ENCODE assay signal across 8 cellular contexts in genomic region chr15:58517682-58518525, GRCh38.
DNase-seq lines count a peak whose midpoint lies in the region; ATAC-seq and TF ChIP-seq lines count a peak whose summit lies in the region.

No MANE protein-coding gene starts in this region.

- WGBS in upper lobe of left lung, 2 donors = 69 to 76% methylated on average over 9 of the region's 9 CpGs
- 81 to 86% methylated on average over 9 of the region's 9 CpGs for WGBS in thyroid gland, 2 donors
- 81% methylated on average over 9 of the region's 9 CpGs for WGBS in hepatocyte (ENCODE audit: low lambda C conversion rate, missing lambda C conversion rate)

- no peak overlapping the region for H3K4me2 ChIP-seq in hepatocyte

- no peak overlapping the region for H3K4me3 ChIP-seq in upper lobe of left lung
- H3K4me3 ChIP-seq in thyroid gland (replicated peaks in 1 of 3) = no peak overlapping the region
- H3K4me3 ChIP-seq in hepatocyte = no peak overlapping the region

- H3K9me3 ChIP-seq in upper lobe of left lung = no peaks in the 10 kb centered on the region
- no peaks in the 10 kb centered on the region for H3K9me3 ChIP-seq in thyroid gland
- H3K9me3 ChIP-seq in hepatocyte (ENCODE audit: low read depth) = no peaks in the 10 kb centered on the region

- TF ChIP-seq CTCF in upper lobe of left lung (IDR thresholded peaks at IDR 0.05) = no peak
- no peak for TF ChIP-seq CTCF in thyroid gland (IDR thresholded peaks at IDR 0.05)
- TF ChIP-seq CTCF in hepatocyte (IDR thresholded peaks at IDR 0.05; ENCODE audit: poor library complexity) = no peak

- H3K27me3 Mint-ChIP-seq in activated T-cell treated with anti-CD3 and anti-CD28 coated beads, Interleukin-2, amount 50 U/mL, for 4 hours (ENCODE audit: low read depth) = no peaks in the 10 kb centered on the region
- no peaks in the 10 kb centered on the region for H3K27me3 Mint-ChIP-seq in activated naive CD8-positive, alpha-beta T cell treated with anti-CD3 and anti-CD28 coated beads, Interleukin-2, amount 50 U/mL, for 24 hours

- H4K20me1 ChIP-seq in hepatocyte (ENCODE audit: insufficient read depth, poor library complexity, severe bottlenecking) = no peaks in the 10 kb centered on the region

- peaks cover 4% of the 10 kb centered on the region for H3K9me3 Mint-ChIP-seq in activated T-cell treated with anti-CD3 and anti-CD28 coated beads, Interleukin-2, amount 50 U/mL, for 4 hours
- peaks cover 18% of the 10 kb centered on the region for H3K9me3 Mint-ChIP-seq in activated naive CD8-positive, alpha-beta T cell treated with anti-CD3 and anti-CD28 coated beads, Interleukin-2, amount 50 U/mL, for 24 hours

- H3K9me2 ChIP-seq in hepatocyte (replicated peaks; ENCODE audit: insufficient read depth) = no peaks in the 10 kb centered on the region

- H3K27me3 ChIP-seq in upper lobe of left lung (no peaks in the 10 kb centered on the region), thyroid gland (no peaks in the 10 kb centered on the region), hepatocyte (no peaks in the 10 kb centered on the region)

- no peak overlapping the region for H2AFZ ChIP-seq in hepatocyte

- TF ChIP-seq POLR2A in upper lobe of left lung (IDR thresholded peaks at IDR 0.05) = peak in 1 of 4 donors; percentile 14
- TF ChIP-seq POLR2A in thyroid gland (IDR thresholded peaks at IDR 0.05) = no peak

- TF ChIP-seq EP300 in upper lobe of left lung (IDR thresholded peaks at IDR 0.05) = no peak

- H3K4me1 Mint-ChIP-seq in activated T-cell treated with anti-CD3 and anti-CD28 coated beads, Interleukin-2, amount 50 U/mL, for 4 hours (ENCODE audit: low read depth) = peaks cover 57% of the 10 kb centered on the region
- H3K4me1 Mint-ChIP-seq in activated naive CD8-positive, alpha-beta T cell treated with anti-CD3 and anti-CD28 coated beads, Interleukin-2, amount 50 U/mL, for 24 hours = peaks cover 59% of the 10 kb centered on the region

- H3K4me3 Mint-ChIP-seq in activated T-cell treated with anti-CD3 and anti-CD28 coated beads, Interleukin-2, amount 50 U/mL, for 4 hours = no peak overlapping the region
- no peak overlapping the region for H3K4me3 Mint-ChIP-seq in activated naive CD8-positive, alpha-beta T cell treated with anti-CD3 and anti-CD28 coated beads, Interleukin-2, amount 50 U/mL, for 24 hours

- H3K36me3 Mint-ChIP-seq in activated T-cell treated with anti-CD3 and anti-CD28 coated beads, Interleukin-2, amount 50 U/mL, for 4 hours (ENCODE audit: insufficient read depth) = no peaks in the 10 kb centered on the region
- H3K36me3 Mint-ChIP-seq in activated naive CD8-positive, alpha-beta T cell treated with anti-CD3 and anti-CD28 coated beads, Interleukin-2, amount 50 U/mL, for 24 hours (ENCODE audit: low read depth) = peaks cover 8% of the 10 kb centered on the region

- H3K4me1 ChIP-seq in upper lobe of left lung (peaks cover 10 to 32% (median 21%) of the 10 kb centered on the region in 4 donors), thyroid gland (peaks cover 11 to 25% of the 10 kb centered on the region in 2 donors), hepatocyte (ENCODE audit: insufficient read depth) (peaks cover 4% of the 10 kb centered on the region)

- H3K27ac ChIP-seq in upper lobe of left lung (peak overlapping the region; percentile 52 to 82 (median 68)), thyroid gland (peak overlapping the region in 1 of 3 donors; percentile 6), hepatocyte (no peak overlapping the region)

- ATAC-seq in activated T-cell treated with anti-CD3 and anti-CD28 coated beads, Interleukin-2, amount 50 U/mL, for 4 hours = peak; percentile 56 to 58
- peak; percentile 41 for ATAC-seq in HG03558 (IDR thresholded peaks at IDR 0.05; ENCODE audit: extremely low read depth, unreplicated experiment)
- ATAC-seq in activated naive CD8-positive, alpha-beta T cell treated with anti-CD3 and anti-CD28 coated beads, Interleukin-2, amount 50 U/mL, for 24 hours = peak; percentile 22
- peak; percentile 23 to 42 for ATAC-seq in upper lobe of left lung (ENCODE audit: low FRiP score in 2 of 2)

- H3K27ac Mint-ChIP-seq in activated naive CD8-positive, alpha-beta T cell treated with anti-CD3 and anti-CD28 coated beads, Interleukin-2, amount 50 U/mL, for 24 hours = peak overlapping the region; percentile 63

- H3K36me3 ChIP-seq in upper lobe of left lung = no peaks in the 10 kb centered on the region
- H3K36me3 ChIP-seq in thyroid gland = no peaks in the 10 kb centered on the region
- no peaks in the 10 kb centered on the region for H3K36me3 ChIP-seq in hepatocyte (replicated peaks; ENCODE audit: insufficient read depth, low read depth)

- no peak for DNase-seq in activated T-cell treated with anti-CD3 and anti-CD28 coated beads, Interleukin-2, amount 50 U/mL, for 4 hours
- DNase-seq in activated T-cell treated with anti-CD3 and anti-CD28 coated beads, Interleukin-2, amount 50 U/mL, for 1 hour = no peak
- DNase-seq in activated naive CD8-positive, alpha-beta T cell treated with anti-CD3 and anti-CD28 coated beads, Interleukin-2, amount 50 U/mL, for 24 hours = peak; percentile 23
- DNase-seq in upper lobe of left lung = peak in 1 of 2 donors; percentile 41
- DNase-seq in GOT3 (lab: John Stamatoyannopoulos, UW) = no peak
- DNase-seq in thyroid gland = no peak
- no peak for DNase-seq in hepatocyte (ENCODE audit: low spot score)

- intact Hi-C loops in thyroid gland (cut with DNase I) = no loop called here

- H3K79me2 ChIP-seq in hepatocyte = no peaks in the 10 kb centered on the region
